In the genomic region with DNA sequence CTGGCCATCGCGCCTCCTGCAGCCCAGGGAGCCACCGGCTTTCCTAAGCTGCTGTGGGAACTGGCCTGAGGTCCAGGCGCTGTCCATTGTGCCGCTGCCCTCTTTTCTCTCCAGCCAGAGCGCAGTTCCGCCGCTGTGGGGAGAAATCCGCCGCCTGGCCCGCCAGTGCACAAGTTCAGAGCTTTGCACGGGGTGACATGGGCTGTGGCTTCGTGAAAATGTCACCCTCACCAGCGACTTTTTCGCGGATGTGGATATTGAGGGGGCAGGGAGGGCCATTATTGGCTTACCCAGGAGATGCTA, we compare ENCODE assay signal across 7 cellular contexts.
DNase-seq lines count a peak whose midpoint lies in the region; ATAC-seq and TF ChIP-seq lines count a peak whose summit lies in the region.
"Not testable (repeated sequence)": the region's sequence is repeated elsewhere in the genome, so short reads cannot be mapped to it uniquely, and the experiment has no call there.

No MANE protein-coding gene starts in this region.

- not testable (repeated sequence) for H4K20me1 ChIP-seq in KMS-11 (ENCODE audit: insufficient read depth)

- peaks cover 14% of the 10 kb centered on the region for H3K36me3 Mint-ChIP-seq in activated CD4-positive, alpha-beta T cell treated with anti-CD3 and anti-CD28 coated beads for 36 hours (ENCODE audit: low read depth)
- H3K36me3 Mint-ChIP-seq in activated naive CD8-positive, alpha-beta T cell treated with anti-CD3 and anti-CD28 coated beads, Interleukin-2, amount 10 ng/mL, durations not matched to agents 7 days and 5 days, result not testable (repeated sequence)

- not testable (repeated sequence) for TF ChIP-seq RAD21 in liver (IDR thresholded peaks at IDR 0.05)

- not testable (repeated sequence) for H3K36me3 ChIP-seq in KMS-11 (ENCODE audit: insufficient read depth); esophagus muscularis mucosa; liver (ENCODE audit: control insufficient read depth in 4 of 4, insufficient read depth in 3 of 4, low read depth in 1 of 4, low read length in 3 of 4); ovary

- DNase-seq in activated CD4-positive, alpha-beta T cell treated with anti-CD3 and anti-CD28 coated beads for 36 hours, result peak; percentile 28
- DNase-seq in activated naive CD8-positive, alpha-beta T cell treated with anti-CD3 and anti-CD28 coated beads, Interleukin-2, amount 10 ng/mL, durations not matched to agents 7 days and 5 days; esophagus muscularis mucosa (ENCODE audit: extremely low spot score); ovary: not testable (repeated sequence)
- peak; percentile 10 to 17 for DNase-seq in stimulated activated naive CD8-positive, alpha-beta T cell treated with anti-CD3 and anti-CD28 coated beads, Interleukin-15, amount 100 ng/mL, for 72 hours

- not testable (repeated sequence) for H3K27me3 ChIP-seq in KMS-11 (ENCODE audit: insufficient read depth, low read depth); esophagus muscularis mucosa; liver (ENCODE audit: control insufficient read depth in 4 of 4, insufficient read depth in 4 of 4, low read length in 3 of 4); ovary

- peak overlapping the region; percentile 100 for H2AFZ ChIP-seq in KMS-11 (ENCODE audit: low read depth)

- CTCF ChIA-PET in activated CD4-positive, alpha-beta T cell treated with anti-CD3 and anti-CD28 coated beads for 36 hours (lab: Charles Lee), result interaction anchor here (1.2 to 1.5 kb wide), 3 partner anchors 21 to 26 kb away, joined by 3 to 5 read pairs (median 4); no protein-coding TSS in a partner anchor

- H3K4me1 ChIP-seq in KMS-11 (ENCODE audit: low read depth, poor library complexity, severe bottlenecking); ovary (ENCODE audit: insufficient read depth): not testable (repeated sequence)
- H3K4me1 ChIP-seq in esophagus muscularis mucosa (peaks cover 0 to 17% (median 13%) of the 10 kb centered on the region in 4 donors), liver (ENCODE audit: control insufficient read depth in 4 of 4, insufficient read depth in 4 of 4, low read length in 3 of 4) (peaks cover 7 to 16% (median 12%) of the 10 kb centered on the region in 4 donors)

- H3K4me2 ChIP-seq in KMS-11, result peak overlapping the region; percentile 72; the same call in 1 of the 2 replicates

- intact Hi-C loops in activated CD4-positive, alpha-beta T cell treated with anti-CD3 and anti-CD28 coated beads for 36 hours (cut with DNase I, micrococcal nuclease), result loop anchor here (5.0 to 10.0 kb wide), 5 partner anchors 894 to 1471 kb away; a partner anchor contains a TSS
- intact Hi-C loops in esophagus muscularis mucosa (cut with DNase I); ovary (cut with DNase I): not testable (repeated sequence)

- H3K9me3 Mint-ChIP-seq in activated CD4-positive, alpha-beta T cell treated with anti-CD3 and anti-CD28 coated beads for 36 hours (ENCODE audit: low read depth); stimulated activated naive CD8-positive, alpha-beta T cell treated with anti-CD3 and anti-CD28 coated beads, Interleukin-15, amount 100 ng/mL, for 72 hours: not testable (repeated sequence)
- H3K9me3 Mint-ChIP-seq in activated naive CD8-positive, alpha-beta T cell treated with anti-CD3 and anti-CD28 coated beads, Interleukin-2, amount 10 ng/mL, durations not matched to agents 7 days and 5 days, result peaks cover 18% of the 10 kb centered on the region

- 4% methylated on average over 11 of the region's 16 CpGs for WGBS in esophagus muscularis mucosa
- 5% methylated on average over 16 of the region's 16 CpGs for WGBS in liver
- WGBS in ovary, 3 donors, result 2 to 18% (median 10%) methylated on average over 16 of the region's 16 CpGs

- TF ChIP-seq CTCF in KMS-11 (conservative IDR thresholded peaks at IDR 0.05; ENCODE audit: low read depth, low read length); esophagus muscularis mucosa (IDR thresholded peaks at IDR 0.05); liver (IDR thresholded peaks at IDR 0.05; ENCODE audit: low read depth, low read length, missing input control); ovary (IDR thresholded peaks at IDR 0.05): not testable (repeated sequence)

- peak overlapping the region; percentile 77 for H3K27ac Mint-ChIP-seq in activated CD4-positive, alpha-beta T cell treated with anti-CD3 and anti-CD28 coated beads for 36 hours
- not testable (repeated sequence) for H3K27ac Mint-ChIP-seq in activated naive CD8-positive, alpha-beta T cell treated with anti-CD3 and anti-CD28 coated beads, Interleukin-2, amount 10 ng/mL, durations not matched to agents 7 days and 5 days
- H3K27ac Mint-ChIP-seq in stimulated activated naive CD8-positive, alpha-beta T cell treated with anti-CD3 and anti-CD28 coated beads, Interleukin-15, amount 100 ng/mL, for 72 hours, result peak overlapping the region in 1 of 2 donors; percentile 63

- not testable (repeated sequence) for H3K79me2 ChIP-seq in KMS-11 (ENCODE audit: insufficient read depth, low read depth)

- peak overlapping the region; percentile 35; the same call in 1 of the 2 replicates for H3K9ac ChIP-seq in KMS-11
- peak overlapping the region in 1 of 2 donors; percentile 33 for H3K9ac ChIP-seq in liver (ENCODE audit: low read depth in 1 of 2, low read length in 2 of 2)

- peak overlapping the region; percentile 85 for H3K4me3 Mint-ChIP-seq in activated CD4-positive, alpha-beta T cell treated with anti-CD3 and anti-CD28 coated beads for 36 hours
- H3K4me3 Mint-ChIP-seq in activated naive CD8-positive, alpha-beta T cell treated with anti-CD3 and anti-CD28 coated beads, Interleukin-2, amount 10 ng/mL, durations not matched to agents 7 days and 5 days, result peak overlapping the region; percentile 99
- peak overlapping the region; percentile 96 to 97 for H3K4me3 Mint-ChIP-seq in stimulated activated naive CD8-positive, alpha-beta T cell treated with anti-CD3 and anti-CD28 coated beads, Interleukin-15, amount 100 ng/mL, for 72 hours

- not testable (repeated sequence) for H3K9me3 ChIP-seq in esophagus muscularis mucosa; liver (ENCODE audit: control insufficient read depth in 4 of 4, low read length in 3 of 4); ovary

- POLR2A ChIA-PET in activated CD4-positive, alpha-beta T cell treated with anti-CD3 and anti-CD28 coated beads for 36 hours (lab: Charles Lee), result interaction anchor here (0.8 to 1.2 kb wide), 2 partner anchors 17 to 25 kb away, joined by 3 to 7 read pairs; no protein-coding TSS in a partner anchor
- POLR2A ChIA-PET in activated naive CD8-positive, alpha-beta T cell treated with anti-CD3 and anti-CD28 coated beads, Interleukin-2, amount 10 ng/mL, durations not matched to agents 7 days and 5 days (lab: Charles Lee), result interaction anchor here (0.9 to 3.5 kb wide), 3 partner anchors 26 to 661 kb away, joined by 3 to 35 read pairs (median 6); a partner anchor contains a TSS

- H3K27me3 Mint-ChIP-seq in activated CD4-positive, alpha-beta T cell treated with anti-CD3 and anti-CD28 coated beads for 36 hours; activated naive CD8-positive, alpha-beta T cell treated with anti-CD3 and anti-CD28 coated beads, Interleukin-2, amount 10 ng/mL, durations not matched to agents 7 days and 5 days; stimulated activated naive CD8-positive, alpha-beta T cell treated with anti-CD3 and anti-CD28 coated beads, Interleukin-15, amount 100 ng/mL, for 72 hours: not testable (repeated sequence)

- not testable (repeated sequence) for TF ChIP-seq EP300 in esophagus muscularis mucosa (IDR thresholded peaks at IDR 0.05); ovary (IDR thresholded peaks at IDR 0.05)

- not testable (repeated sequence) for TF ChIP-seq POLR2A in esophagus muscularis mucosa (IDR thresholded peaks at IDR 0.05; ENCODE audit: low read depth); ovary (IDR thresholded peaks at IDR 0.05)

- not testable (repeated sequence) for H3K4me1 Mint-ChIP-seq in activated CD4-positive, alpha-beta T cell treated with anti-CD3 and anti-CD28 coated beads for 36 hours; activated naive CD8-positive, alpha-beta T cell treated with anti-CD3 and anti-CD28 coated beads, Interleukin-2, amount 10 ng/mL, durations not matched to agents 7 days and 5 days
- peaks cover 13% of the 10 kb centered on the region for H3K4me1 Mint-ChIP-seq in stimulated activated naive CD8-positive, alpha-beta T cell treated with anti-CD3 and anti-CD28 coated beads, Interleukin-15, amount 100 ng/mL, for 72 hours

- H3K27ac ChIP-seq in KMS-11, result not testable (repeated sequence)
- peak overlapping the region in 3 of 4 donors; percentile 55 to 83 (median 71) for H3K27ac ChIP-seq in esophagus muscularis mucosa (replicated peaks in 1 of 4)
- peak overlapping the region in 1 of 2 donors; percentile 19 for H3K27ac ChIP-seq in liver (ENCODE audit: low read depth in 1 of 2, low read length in 2 of 2)
- peak overlapping the region in 1 of 2 donors; percentile 52 for H3K27ac ChIP-seq in ovary

- H3K4me3 ChIP-seq in KMS-11 (IDR thresholded peaks at IDR 0.05; ENCODE audit: insufficient read depth, low read depth, low read length), result not testable (repeated sequence)
- H3K4me3 ChIP-seq in esophagus muscularis mucosa (peak overlapping the region; percentile 59 to 79 (median 70)), liver (ENCODE audit: low read depth in 1 of 3, low read length in 3 of 3) (peak overlapping the region; percentile 62 to 99 (median 81)), ovary (peak overlapping the region; percentile 41)

- not testable (repeated sequence) for ATAC-seq in activated CD4-positive, alpha-beta T cell treated with anti-CD3 and anti-CD28 coated beads for 36 hours; activated naive CD8-positive, alpha-beta T cell treated with anti-CD3 and anti-CD28 coated beads, Interleukin-2, amount 10 ng/mL, durations not matched to agents 7 days and 5 days (ENCODE audit: low read depth); stimulated activated naive CD8-positive, alpha-beta T cell treated with anti-CD3 and anti-CD28 coated beads, Interleukin-15, amount 100 ng/mL, for 72 hours
